Comparison of ENCODE assay signal across 8 cellular contexts in the genomic region with DNA sequence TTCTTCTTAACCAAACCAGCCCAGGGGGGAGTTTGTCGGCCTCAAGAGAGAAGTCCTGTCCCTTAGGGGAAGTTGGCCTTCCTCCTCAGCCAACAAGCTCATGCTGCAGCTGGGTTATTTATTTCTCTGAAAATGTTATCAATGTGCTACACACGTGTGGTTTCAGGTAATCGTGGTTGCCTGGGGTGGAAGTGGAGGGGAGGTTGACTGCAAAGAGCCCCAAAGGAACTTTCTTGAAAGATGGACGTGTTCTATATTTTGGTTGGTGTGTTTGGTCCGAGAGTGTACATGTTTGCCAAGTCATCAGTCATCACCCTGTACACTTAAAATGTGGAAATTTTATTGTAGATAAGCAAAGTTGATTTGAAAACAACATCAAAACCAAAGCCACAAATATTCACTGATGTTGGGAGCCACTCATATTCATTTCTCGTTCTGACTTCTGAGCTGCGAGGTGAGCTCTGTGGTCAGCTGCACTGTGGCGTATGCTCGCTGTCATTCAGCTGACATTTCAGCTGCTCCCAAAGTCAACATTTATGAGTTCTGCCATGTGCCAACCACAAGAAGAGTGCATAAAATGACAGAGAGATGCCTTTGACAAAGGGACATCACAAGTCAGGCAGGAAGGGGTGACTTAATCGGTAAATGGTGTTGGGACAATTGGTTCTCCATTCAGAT. TPM values are rescaled to one million over a fixed set of nuclear protein-coding genes. Genes with fewer than 3 reads are reported as not detected.
DNase-seq lines count a peak whose midpoint lies in the region; ATAC-seq, FAIRE-seq and TF ChIP-seq lines count a peak whose summit lies in the region.

No MANE protein-coding gene starts in this region.

- no peaks in the 10 kb centered on the region for H3K9me3 ChIP-seq in breast epithelium

- CTCF ChIA-PET in HEK293T (lab: Yijun Ruan, JAX) = no interaction called here

- TF ChIP-seq CTCF in progenitor cell of endocrine pancreas (IDR thresholded peaks at IDR 0.05; ENCODE audit: unreplicated experiment) (no peak), breast epithelium (IDR thresholded peaks at IDR 0.05) (no peak)

- no peak overlapping the region for H3K27ac ChIP-seq in breast epithelium

- in situ Hi-C loops in KBM-7 (cut with MboI; ENCODE audit: low pct_unique_long_range_greater_than_20kb, low sequenced_read_pairs) = no loop called here

- H3K36me3 ChIP-seq in breast epithelium = no peaks in the 10 kb centered on the region

- peaks cover 5% of the 10 kb centered on the region in 2 donors for H3K9me3 Mint-ChIP-seq in activated T-cell treated with anti-CD3 and anti-CD28 coated beads, Interleukin-2, amount 50 U/mL, for 72 hours
- H3K9me3 Mint-ChIP-seq in progenitor cell of endocrine pancreas (ENCODE audit: low read depth) = peaks cover 3% of the 10 kb centered on the region

- H3K27me3 ChIP-seq in breast epithelium = no peaks in the 10 kb centered on the region

- H3K27ac Mint-ChIP-seq in activated T-cell treated with anti-CD3 and anti-CD28 coated beads, Interleukin-2, amount 50 U/mL, for 72 hours = peak overlapping the region; percentile 85
- peak overlapping the region; percentile 5 for H3K27ac Mint-ChIP-seq in progenitor cell of endocrine pancreas

- ATAC-seq in GM21447 (IDR thresholded peaks at IDR 0.05; ENCODE audit: unreplicated experiment) = peak; percentile 81
- peak; percentile 95 to 96 for ATAC-seq in activated T-cell treated with anti-CD3 and anti-CD28 coated beads, Interleukin-2, amount 50 U/mL, for 72 hours (replicated peaks in 1 of 2)

- peaks cover 46% of the 10 kb centered on the region for H3K4me1 Mint-ChIP-seq in activated T-cell treated with anti-CD3 and anti-CD28 coated beads, Interleukin-2, amount 50 U/mL, for 72 hours (ENCODE audit: low read depth)
- peaks cover 13% of the 10 kb centered on the region for H3K4me1 Mint-ChIP-seq in progenitor cell of endocrine pancreas (ENCODE audit: low read depth)

- H3K36me3 Mint-ChIP-seq in activated T-cell treated with anti-CD3 and anti-CD28 coated beads, Interleukin-2, amount 50 U/mL, for 72 hours (ENCODE audit: insufficient read depth in 2 of 2) = peaks cover 9 to 25% of the 10 kb centered on the region in 2 donors
- no peaks in the 10 kb centered on the region for H3K36me3 Mint-ChIP-seq in progenitor cell of endocrine pancreas (ENCODE audit: insufficient read depth)

- peak; percentile 96 for FAIRE-seq in GM12892 (lab: Jason Lieb, UNC)

- no peak overlapping the region for H3K4me3 ChIP-seq in breast epithelium

- TF ChIP-seq POLR2A in GM12892 (IDR thresholded peaks at IDR 0.05; ENCODE audit: low read depth, low read length) (no peak), breast epithelium (IDR thresholded peaks at IDR 0.05) (no peak)

- H3K27me3 Mint-ChIP-seq in activated T-cell treated with anti-CD3 and anti-CD28 coated beads, Interleukin-2, amount 50 U/mL, for 72 hours (ENCODE audit: low read depth) = no peaks in the 10 kb centered on the region
- peaks cover 7% of the 10 kb centered on the region for H3K27me3 Mint-ChIP-seq in progenitor cell of endocrine pancreas

- DNase-seq in GM12892 (ENCODE audit: insufficient read length) (no peak), KBM-7 (peak; percentile 73), progenitor cell of endocrine pancreas (ENCODE audit: low spot score, unreplicated experiment) (no peak), HK-2 (ENCODE audit: unreplicated experiment) (no peak), HEK293T (ENCODE audit: extremely low spot score) (no peak), breast epithelium (ENCODE audit: low spot score in 2 of 2) (no peak)
- DNase-seq in activated T-cell treated with anti-CD3 and anti-CD28 coated beads, Interleukin-2, amount 50 U/mL, for 72 hours = peak; percentile 77 to 86

- POLR2A ChIA-PET in HEK293T (lab: Yijun Ruan, JAX) = no interaction called here

- peak overlapping the region; percentile 64 to 72 for H3K4me3 Mint-ChIP-seq in activated T-cell treated with anti-CD3 and anti-CD28 coated beads, Interleukin-2, amount 50 U/mL, for 72 hours
- H3K4me3 Mint-ChIP-seq in progenitor cell of endocrine pancreas (ENCODE audit: low read depth) = no peak overlapping the region

- no peaks in the 10 kb centered on the region for H3K4me1 ChIP-seq in breast epithelium

- intact Hi-C loops in breast epithelium (cut with DNase I; ENCODE audit: low total_unique reads) = no loop called here

TF ChIP-seq in HEK293T, 16 proteins besides CTCF, POLR2A, EP300 and RAD21:
- TF ChIP-seq BHLHE40 (IDR thresholded peaks at IDR 0.05; ENCODE audit: borderline replicate concordance) (no peak), ELF4 (IDR thresholded peaks at IDR 0.05) (no peak), L3MBTL2 (conservative IDR thresholded peaks at IDR 0.05) (no peak), HDGF (IDR thresholded peaks at IDR 0.05; ENCODE audit: borderline replicate concordance) (no peak), SUZ12 (IDR thresholded peaks at IDR 0.05) (no peak), FOXM1 (IDR thresholded peaks at IDR 0.05; ENCODE audit: borderline replicate concordance) (no peak), FOXA1 (IDR thresholded peaks at IDR 0.05) (no peak), FOXK2 (IDR thresholded peaks at IDR 0.05) (no peak), SP1 (IDR thresholded peaks at IDR 0.05) (no peak), CTBP1 (IDR thresholded peaks at IDR 0.05; ENCODE audit: borderline replicate concordance) (no peak), NFRKB (IDR thresholded peaks at IDR 0.05) (no peak), LEF1 (IDR thresholded peaks at IDR 0.05; ENCODE audit: borderline replicate concordance) (no peak)
- TF ChIP-seq, protein P1, sequence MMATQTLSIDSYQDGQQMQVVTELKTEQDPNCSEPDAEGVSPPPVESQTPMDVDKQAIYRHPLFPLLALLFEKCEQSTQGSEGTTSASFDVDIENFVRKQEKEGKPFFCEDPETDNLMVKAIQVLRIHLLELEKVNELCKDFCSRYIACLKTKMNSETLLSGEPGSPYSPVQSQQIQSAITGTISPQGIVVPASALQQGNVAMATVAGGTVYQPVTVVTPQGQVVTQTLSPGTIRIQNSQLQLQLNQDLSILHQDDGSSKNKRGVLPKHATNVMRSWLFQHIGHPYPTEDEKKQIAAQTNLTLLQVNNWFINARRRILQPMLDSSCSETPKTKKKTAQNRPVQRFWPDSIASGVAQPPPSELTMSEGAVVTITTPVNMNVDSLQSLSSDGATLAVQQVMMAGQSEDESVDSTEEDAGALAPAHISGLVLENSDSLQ (IDR thresholded peaks at IDR 0.05) = no peak

RNA-seq across cellular contexts. Expression of a gene that starts 26.5 kb away (rescaled TPM):
- 1.5 TPM for polyA plus RNA-seq in GM12892 (2012; ENCODE audit: missing spikeins)
- total RNA-seq in activated T-cell treated with anti-CD3 and anti-CD28 coated beads, Interleukin-2, amount 50 U/mL, for 72 hours = 10 to 100 TPM in 1 of 2 donors, 1 to 10 TPM in 1; 9.0 to 21.3 TPM
- 19.7 and 26.2 TPM in 2 replicates for total RNA-seq in progenitor cell of endocrine pancreas
- 10 to 100 TPM in 2 of 3 donors, 1 to 10 TPM in 1; 9.4 to 54.1 (median 34.0) TPM for total RNA-seq in breast epithelium

RNA-seq across cellular contexts. Expression of a gene that starts 59.5 kb away (rescaled TPM):
- polyA plus RNA-seq in GM12892 (2012; ENCODE audit: missing spikeins) = 21.1 TPM
- total RNA-seq in activated T-cell treated with anti-CD3 and anti-CD28 coated beads, Interleukin-2, amount 50 U/mL, for 72 hours = 1 to 10 TPM; 3.9 to 9.3 TPM
- total RNA-seq in progenitor cell of endocrine pancreas = 1.6 and 1.9 TPM in 2 replicates
- 1 to 10 TPM in 1 of 3 donors, under 1 TPM in 1, not detected in 1; 0.66 to 1.0 TPM for total RNA-seq in breast epithelium

Comparison
In these comparisons a context has a peak if more than half of its experiments do, and no peak if none do; other contexts are left out.
1. DNase-seq: peak in KBM-7 (single experiment) and activated T-cell treated with anti-CD3 and anti-CD28 coated beads, Interleukin-2, amount 50 U/mL, for 72 hours (2 of 2); none in GM12892 (single experiment), progenitor cell of endocrine pancreas (single experiment), HK-2 (single experiment), HEK293T (single experiment) and breast epithelium (0 of 2).